Comparison of ENCODE assay signal across 15 cellular contexts in genomic region chr1:182235604-182235951, GRCh38.
DNase-seq lines count a peak whose midpoint lies in the region; ATAC-seq and TF ChIP-seq lines count a peak whose summit lies in the region.
"Had no signal": no experiment of that assay in that cellular context is flagged by ENCODE, and none has a peak within 500 bp of the region (broad histone marks: within the 10 kb centered on the region; RNA-seq: fewer than 3 reads in every experiment).

No MANE protein-coding gene starts in this region.

- no peaks in the 10 kb centered on the region for H3K9me3 Mint-ChIP-seq in Calu3 (ENCODE audit: low read depth, unreplicated experiment)
- H3K9me3 Mint-ChIP-seq: WTC11 had no signal

- dilution Hi-C loops in mammary epithelial cell (cut with HindIII; ENCODE audit: low sequenced_read_pairs): no loop called here

- no peaks in the 10 kb centered on the region for H4K20me1 ChIP-seq in mammary epithelial cell (ENCODE audit: insufficient read depth, low read length)
- no peaks in the 10 kb centered on the region for H4K20me1 ChIP-seq in OCI-LY3 (ENCODE audit: insufficient read depth, low read length)

- H3K27me3 ChIP-seq in mammary epithelial cell (ENCODE audit: insufficient read depth, low read length) (no peaks in the 10 kb centered on the region), breast epithelium (no peaks in the 10 kb centered on the region), OCI-LY3 (ENCODE audit: low read depth, low read length) (peaks cover 20% of the 10 kb centered on the region), right atrium auricular region (no peaks in the 10 kb centered on the region)
- H3K27me3 ChIP-seq: tibial artery had no signal

- no peaks in the 10 kb centered on the region for H3K79me2 ChIP-seq in mammary epithelial cell (ENCODE audit: insufficient read depth, low read length)
- H3K79me2 ChIP-seq in OCI-LY3 (ENCODE audit: low read length): no peaks in the 10 kb centered on the region

- no TSS peak for BruUV-seq in mammary epithelial cell (replicated peaks; lab: Mats Ljungman, UMichigan)
- no TSS peak for BruUV-seq in Calu3 (replicated peaks; lab: Mats Ljungman, UMichigan)

- 83% methylated on average over 2 of the region's 2 CpGs for WGBS in mammary epithelial cell (ENCODE audit: low coverage, missing lambda C conversion rate)

- H3K27ac Mint-ChIP-seq in Calu3 (ENCODE audit: unreplicated experiment): no peak overlapping the region
- H3K27ac Mint-ChIP-seq: WTC11 had no signal

- H3K4me2 ChIP-seq in mammary epithelial cell (ENCODE audit: insufficient read depth, low read depth, low read length): no peak overlapping the region
- H3K4me2 ChIP-seq in OCI-LY3 (ENCODE audit: low read length): no peak overlapping the region

- H3K36me3 Mint-ChIP-seq in Calu3 (ENCODE audit: insufficient read depth, unreplicated experiment): no peaks in the 10 kb centered on the region
- H3K36me3 Mint-ChIP-seq: WTC11 had no signal

- TF ChIP-seq POLR2A in breast epithelium (IDR thresholded peaks at IDR 0.05): no peak

- peaks cover 8% of the 10 kb centered on the region for H3K27me3 Mint-ChIP-seq in Calu3 (ENCODE audit: unreplicated experiment)

- H3K4me3 ChIP-seq in mammary epithelial cell (replicated peaks in 1 of 3; ENCODE audit: insufficient read depth in 1 of 3, low read depth in 2 of 3, low read length in 3 of 3) (no peak overlapping the region), breast epithelium (no peak overlapping the region), OCI-LY3 (ENCODE audit: low read length) (no peak overlapping the region), right atrium auricular region (no peak overlapping the region)
- H3K4me3 ChIP-seq: tibial artery had no signal

- H3K27ac ChIP-seq in mammary epithelial cell (ENCODE audit: insufficient read depth, low read depth, low read length): no peak overlapping the region
- no peak overlapping the region for H3K27ac ChIP-seq in breast epithelium
- H3K27ac ChIP-seq in OCI-LY3 (ENCODE audit: low read length): no peak overlapping the region
- peak overlapping the region; percentile 63 to 75 for H3K27ac ChIP-seq in right atrium auricular region
- H3K27ac ChIP-seq in substantia nigra (ENCODE audit: low read depth, low read length, poor library complexity, severe bottlenecking): peak overlapping the region; percentile 68
- H3K27ac ChIP-seq: tibial artery had no signal

- peaks cover 18% of the 10 kb centered on the region for H3K4me1 Mint-ChIP-seq in Calu3 (ENCODE audit: low read depth, unreplicated experiment)

- H3K36me3 ChIP-seq in mammary epithelial cell (ENCODE audit: insufficient read depth, low read length): no peaks in the 10 kb centered on the region
- H3K36me3 ChIP-seq in breast epithelium: no peaks in the 10 kb centered on the region
- no peaks in the 10 kb centered on the region for H3K36me3 ChIP-seq in OCI-LY3 (replicated peaks; ENCODE audit: low read depth, low read length)
- H3K36me3 ChIP-seq in right atrium auricular region: no peaks in the 10 kb centered on the region
- H3K36me3 ChIP-seq: tibial artery had no signal

- no peak for ATAC-seq in GM21515 (IDR thresholded peaks at IDR 0.05; ENCODE audit: unreplicated experiment)
- ATAC-seq: WTC11 had no signal

- DNase-seq in mammary epithelial cell (no peak), breast epithelium (ENCODE audit: low spot score in 2 of 2) (no peak), right atrium auricular region (ENCODE audit: low spot score) (no peak), substantia nigra (lab: John Stamatoyannopoulos, UW) (no peak), Calu3 (no peak)
- DNase-seq in activated CD4-positive, alpha-beta T cell treated with anti-CD3 and anti-CD28 coated beads, Interleukin-2, amount 50 U/mL, for 48 hours: no peak
- DNase-seq: ACHN, activated gamma-delta T cell, aorta, Caco-2, dermis blood vessel endothelial cell, tibial artery had no signal

- no peaks in the 10 kb centered on the region for H3K9me3 ChIP-seq in mammary epithelial cell (replicated peaks; ENCODE audit: insufficient read depth, low read length)
- H3K9me3 ChIP-seq in breast epithelium: no peaks in the 10 kb centered on the region
- H3K9me3 ChIP-seq in OCI-LY3 (ENCODE audit: insufficient read depth, low read length): no peaks in the 10 kb centered on the region
- H3K9me3 ChIP-seq in right atrium auricular region: no peaks in the 10 kb centered on the region
- H3K9me3 ChIP-seq: Caco-2, tibial artery had no signal

- CTCF ChIA-PET in mammary epithelial cell (lab: Charles Lee; ENCODE audit: low non-redundant PET): no interaction called here
- CTCF ChIA-PET in Calu3 (lab: Charles Lee): interaction anchor here (1.0 to 1.5 kb wide), 2 partner anchors 22 to 155 kb away, joined by 3 to 4 read pairs; no protein-coding TSS in a partner anchor

- in situ Hi-C loops in mammary epithelial cell (cut with MboI; ENCODE audit: low sequenced_read_pairs in 2 of 2): no loop called here

- H3K4me3 Mint-ChIP-seq in Calu3 (ENCODE audit: low read depth, unreplicated experiment): no peak overlapping the region
- H3K4me3 Mint-ChIP-seq: WTC11 had no signal

- H3K9ac ChIP-seq in mammary epithelial cell (ENCODE audit: insufficient read depth, low read length): no peak overlapping the region
- H3K9ac ChIP-seq in OCI-LY3 (ENCODE audit: low read length): no peak overlapping the region

- intact Hi-C loops in mammary epithelial cell (cut with micrococcal nuclease) (no loop called here), breast epithelium (cut with DNase I; ENCODE audit: low total_unique reads) (no loop called here), Calu3 (cut with micrococcal nuclease; ENCODE audit: unreplicated experiment) (no loop called here)

- H3K4me1 ChIP-seq in mammary epithelial cell (ENCODE audit: insufficient read depth, low read length): peaks cover 14% of the 10 kb centered on the region
- H3K4me1 ChIP-seq in breast epithelium: no peaks in the 10 kb centered on the region
- peaks cover 5% of the 10 kb centered on the region; the same call in 1 of the 2 replicates for H3K4me1 ChIP-seq in OCI-LY3 (ENCODE audit: low read length)
- peaks cover 0 to 19% of the 10 kb centered on the region in 2 donors for H3K4me1 ChIP-seq in right atrium auricular region
- H3K4me1 ChIP-seq: Caco-2, tibial artery had no signal

- TF ChIP-seq CTCF in mammary epithelial cell (conservative IDR thresholded peaks at IDR 0.05 in 1 of 2, IDR thresholded peaks at IDR 0.05 in 1 of 2; ENCODE audit: extremely low read depth in 1 of 2, insufficient read depth in 1 of 2, low read depth in 1 of 2, low read length in 2 of 2) (no peak), breast epithelium (IDR thresholded peaks at IDR 0.05) (no peak), OCI-LY3 (IDR thresholded peaks at IDR 0.05; ENCODE audit: low read depth, low read length) (no peak), right atrium auricular region (IDR thresholded peaks at IDR 0.05) (no peak), Calu3 (IDR thresholded peaks at IDR 0.05; ENCODE audit: unreplicated experiment) (no peak)

- peak overlapping the region; percentile 14 for H2AFZ ChIP-seq in mammary epithelial cell (ENCODE audit: low read depth, low read length)
- H2AFZ ChIP-seq in OCI-LY3 (ENCODE audit: low read depth, low read length): peak overlapping the region; percentile 67

Comparison
In these comparisons a context has a peak if more than half of its experiments do, and no peak if none do; other contexts are left out.
1. H3K27ac ChIP-seq: peak in right atrium auricular region (2 of 2) and substantia nigra (single experiment); none in mammary epithelial cell (single experiment), breast epithelium (0 of 2) and OCI-LY3 (single experiment).